ENCODE assay signal across 2 cellular contexts in the genomic region with DNA sequence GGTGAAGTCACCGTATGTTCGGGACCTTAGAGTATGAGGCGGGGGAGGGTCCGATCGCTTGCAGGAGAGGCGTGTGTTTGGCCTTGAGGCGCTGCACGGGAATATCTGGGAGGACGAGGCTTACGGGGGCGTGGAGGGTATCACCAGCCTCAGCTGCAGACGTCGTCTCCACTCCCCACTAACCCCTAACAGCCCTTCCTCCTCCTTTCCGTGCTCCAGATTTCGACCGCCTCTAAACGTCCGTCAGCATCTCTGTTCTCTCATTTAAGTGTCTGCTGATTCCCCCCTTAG.
TF ChIP-seq lines count a peak whose summit lies in the region.

No MANE protein-coding gene starts in this region.

TF ChIP-seq in GM12878, 131 proteins besides CTCF, POLR2A, EP300 and RAD21:
- TF ChIP-seq FOS (IDR thresholded peaks at IDR 0.05; ENCODE audit: borderline replicate concordance, extremely low read depth, insufficient read length) (no peak), POLR2AphosphoS5 (IDR thresholded peaks at IDR 0.05; ENCODE audit: low read length) (no peak), STAT1 (conservative IDR thresholded peaks at IDR 0.05) (no peak), NR2C1 (IDR thresholded peaks at IDR 0.05) (no peak), CREM (IDR thresholded peaks at IDR 0.05; ENCODE audit: low read depth) (no peak), STAT3 (IDR thresholded peaks at IDR 0.05; ENCODE audit: low read depth, low read length) (no peak), SRF (IDR thresholded peaks at IDR 0.05; ENCODE audit: low read depth in 2 of 2, low read length in 2 of 2) (no peak), TBL1XR1 (IDR thresholded peaks at IDR 0.05; ENCODE audit: low read depth, low read length) (no peak), CHD4 (IDR thresholded peaks at IDR 0.05) (no peak), CBX5 (IDR thresholded peaks at IDR 0.05; ENCODE audit: low read depth) (no peak), POLR2AphosphoS2 (IDR thresholded peaks at IDR 0.05; ENCODE audit: low read depth, low read length) (no peak), PAX5 (IDR thresholded peaks at IDR 0.05; ENCODE audit: borderline replicate concordance, low read depth, low read length) (no peak), YBX1 (IDR thresholded peaks at IDR 0.05) (no peak), TCF3 (IDR thresholded peaks at IDR 0.05; ENCODE audit: borderline replicate concordance, insufficient read depth, low read depth, low read length) (no peak), JUNB (IDR thresholded peaks at IDR 0.05) (no peak)
- TF ChIP-seq, protein P1, sequence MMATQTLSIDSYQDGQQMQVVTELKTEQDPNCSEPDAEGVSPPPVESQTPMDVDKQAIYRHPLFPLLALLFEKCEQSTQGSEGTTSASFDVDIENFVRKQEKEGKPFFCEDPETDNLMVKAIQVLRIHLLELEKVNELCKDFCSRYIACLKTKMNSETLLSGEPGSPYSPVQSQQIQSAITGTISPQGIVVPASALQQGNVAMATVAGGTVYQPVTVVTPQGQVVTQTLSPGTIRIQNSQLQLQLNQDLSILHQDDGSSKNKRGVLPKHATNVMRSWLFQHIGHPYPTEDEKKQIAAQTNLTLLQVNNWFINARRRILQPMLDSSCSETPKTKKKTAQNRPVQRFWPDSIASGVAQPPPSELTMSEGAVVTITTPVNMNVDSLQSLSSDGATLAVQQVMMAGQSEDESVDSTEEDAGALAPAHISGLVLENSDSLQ (IDR thresholded peaks at IDR 0.05) = no peak
- TF ChIP-seq, protein P2, sequence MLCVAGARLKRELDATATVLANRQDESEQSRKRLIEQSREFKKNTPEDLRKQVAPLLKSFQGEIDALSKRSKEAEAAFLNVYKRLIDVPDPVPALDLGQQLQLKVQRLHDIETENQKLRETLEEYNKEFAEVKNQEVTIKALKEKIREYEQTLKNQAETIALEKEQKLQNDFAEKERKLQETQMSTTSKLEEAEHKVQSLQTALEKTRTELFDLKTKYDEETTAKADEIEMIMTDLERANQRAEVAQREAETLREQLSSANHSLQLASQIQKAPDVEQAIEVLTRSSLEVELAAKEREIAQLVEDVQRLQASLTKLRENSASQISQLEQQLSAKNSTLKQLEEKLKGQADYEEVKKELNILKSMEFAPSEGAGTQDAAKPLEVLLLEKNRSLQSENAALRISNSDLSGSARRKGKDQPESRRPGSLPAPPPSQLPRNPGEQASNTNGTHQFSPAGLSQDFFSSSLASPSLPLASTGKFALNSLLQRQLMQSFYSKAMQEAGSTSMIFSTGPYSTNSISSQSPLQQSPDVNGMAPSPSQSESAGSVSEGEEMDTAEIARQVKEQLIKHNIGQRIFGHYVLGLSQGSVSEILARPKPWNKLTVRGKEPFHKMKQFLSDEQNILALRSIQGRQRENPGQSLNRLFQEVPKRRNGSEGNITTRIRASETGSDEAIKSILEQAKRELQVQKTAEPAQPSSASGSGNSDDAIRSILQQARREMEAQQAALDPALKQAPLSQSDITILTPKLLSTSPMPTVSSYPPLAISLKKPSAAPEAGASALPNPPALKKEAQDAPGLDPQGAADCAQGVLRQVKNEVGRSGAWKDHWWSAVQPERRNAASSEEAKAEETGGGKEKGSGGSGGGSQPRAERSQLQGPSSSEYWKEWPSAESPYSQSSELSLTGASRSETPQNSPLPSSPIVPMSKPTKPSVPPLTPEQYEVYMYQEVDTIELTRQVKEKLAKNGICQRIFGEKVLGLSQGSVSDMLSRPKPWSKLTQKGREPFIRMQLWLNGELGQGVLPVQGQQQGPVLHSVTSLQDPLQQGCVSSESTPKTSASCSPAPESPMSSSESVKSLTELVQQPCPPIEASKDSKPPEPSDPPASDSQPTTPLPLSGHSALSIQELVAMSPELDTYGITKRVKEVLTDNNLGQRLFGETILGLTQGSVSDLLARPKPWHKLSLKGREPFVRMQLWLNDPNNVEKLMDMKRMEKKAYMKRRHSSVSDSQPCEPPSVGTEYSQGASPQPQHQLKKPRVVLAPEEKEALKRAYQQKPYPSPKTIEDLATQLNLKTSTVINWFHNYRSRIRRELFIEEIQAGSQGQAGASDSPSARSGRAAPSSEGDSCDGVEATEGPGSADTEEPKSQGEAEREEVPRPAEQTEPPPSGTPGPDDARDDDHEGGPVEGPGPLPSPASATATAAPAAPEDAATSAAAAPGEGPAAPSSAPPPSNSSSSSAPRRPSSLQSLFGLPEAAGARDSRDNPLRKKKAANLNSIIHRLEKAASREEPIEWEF (IDR thresholded peaks at IDR 0.05; ENCODE audit: insufficient replicate concordance, low read depth, low read length) = no peak
TF ChIP-seq in GM12878: peak in this region for 0.

TF ChIP-seq in HepG2, 621 proteins besides CTCF, POLR2A, EP300 and RAD21:
- TF ChIP-seq PRPF4 (IDR thresholded peaks at IDR 0.05; ENCODE audit: low read depth, low read length, poor library complexity, severe bottlenecking) = no peak
- TF ChIP-seq, protein P3, sequence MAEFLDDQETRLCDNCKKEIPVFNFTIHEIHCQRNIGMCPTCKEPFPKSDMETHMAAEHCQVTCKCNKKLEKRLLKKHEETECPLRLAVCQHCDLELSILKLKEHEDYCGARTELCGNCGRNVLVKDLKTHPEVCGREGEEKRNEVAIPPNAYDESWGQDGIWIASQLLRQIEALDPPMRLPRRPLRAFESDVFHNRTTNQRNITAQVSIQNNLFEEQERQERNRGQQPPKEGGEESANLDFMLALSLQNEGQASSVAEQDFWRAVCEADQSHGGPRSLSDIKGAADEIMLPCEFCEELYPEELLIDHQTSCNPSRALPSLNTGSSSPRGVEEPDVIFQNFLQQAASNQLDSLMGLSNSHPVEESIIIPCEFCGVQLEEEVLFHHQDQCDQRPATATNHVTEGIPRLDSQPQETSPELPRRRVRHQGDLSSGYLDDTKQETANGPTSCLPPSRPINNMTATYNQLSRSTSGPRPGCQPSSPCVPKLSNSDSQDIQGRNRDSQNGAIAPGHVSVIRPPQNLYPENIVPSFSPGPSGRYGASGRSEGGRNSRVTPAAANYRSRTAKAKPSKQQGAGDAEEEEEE (CRISPR knock-in tag; IDR thresholded peaks at IDR 0.05; ENCODE audit: borderline replicate concordance) = no peak
- 0 out of 2 replicates have a peak, but pooled peaks have one; percentile 4 for TF ChIP-seq EED (CRISPR knock-in tag; IDR thresholded peaks at IDR 0.05)
- no peak for TF ChIP-seq DPF2 (CRISPR knock-in tag; IDR thresholded peaks at IDR 0.05; ENCODE audit: borderline replicate concordance, low read depth)
- TF ChIP-seq, protein P4, sequence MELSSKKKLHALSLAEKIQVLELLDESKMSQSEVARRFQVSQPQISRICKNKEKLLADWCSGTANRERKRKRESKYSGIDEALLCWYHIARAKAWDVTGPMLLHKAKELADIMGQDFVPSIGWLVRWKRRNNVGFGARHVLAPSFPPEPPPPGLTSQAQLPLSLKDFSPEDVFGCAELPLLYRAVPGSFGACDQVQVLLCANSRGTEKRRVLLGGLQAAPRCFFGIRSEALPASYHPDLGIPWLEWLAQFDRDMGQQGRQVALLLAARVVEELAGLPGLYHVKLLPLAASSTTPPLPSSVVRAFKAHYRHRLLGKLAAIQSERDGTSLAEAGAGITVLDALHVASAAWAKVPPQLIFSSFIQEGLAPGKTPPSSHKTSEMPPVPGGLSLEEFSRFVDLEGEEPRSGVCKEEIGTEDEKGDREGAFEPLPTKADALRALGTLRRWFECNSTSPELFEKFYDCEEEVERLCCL (CRISPR knock-in tag; IDR thresholded peaks at IDR 0.05; ENCODE audit: borderline replicate concordance) = no peak
